Comparison of ENCODE assay signal across 8 cellular contexts in genomic region chr2:231605607-231606091, GRCh38. TPM values are rescaled to one million over a fixed set of nuclear protein-coding genes. Genes with fewer than 3 reads are reported as not detected.
DNase-seq lines count a peak whose midpoint lies in the region; ATAC-seq and TF ChIP-seq lines count a peak whose summit lies in the region.

No MANE protein-coding gene starts in this region.

- H3K36me3 Mint-ChIP-seq in GM23338 (ENCODE audit: low read depth) (no peaks in the 10 kb centered on the region; the same call in 2 of the 3 replicates), glutamatergic neuron (ENCODE audit: unreplicated experiment) (no peaks in the 10 kb centered on the region)

- no peak overlapping the region for H2AFZ ChIP-seq in GM23338

- H3K4me3 ChIP-seq in GM23338 (no peak overlapping the region; the same call in 1 of the 2 replicates), prostate gland (no peak overlapping the region)

- H3K9me2 ChIP-seq in GM23338 (ENCODE audit: insufficient read depth) = no peaks in the 10 kb centered on the region

- H3K4me1 Mint-ChIP-seq in GM23338 (peaks cover 34% of the 10 kb centered on the region), glutamatergic neuron (ENCODE audit: low read depth, unreplicated experiment) (peaks cover 30% of the 10 kb centered on the region)

- H3K4me1 ChIP-seq in GM23338 (ENCODE audit: insufficient read depth) (peaks cover 21% of the 10 kb centered on the region), prostate gland (replicated peaks) (peaks cover 11% of the 10 kb centered on the region)

- H3F3A ChIP-seq in GM23338 (replicated peaks; ENCODE audit: low read depth) = peaks cover 12% of the 10 kb centered on the region; the same call in 1 of the 2 replicates

- TF ChIP-seq POLR2A in prostate gland (IDR thresholded peaks at IDR 0.05) = no peak

- H3K36me3 ChIP-seq in GM23338 (ENCODE audit: insufficient read depth) = no peaks in the 10 kb centered on the region
- H3K36me3 ChIP-seq in prostate gland = no peaks in the 10 kb centered on the region

- no peaks in the 10 kb centered on the region for H4K20me1 ChIP-seq in GM23338 (replicated peaks; ENCODE audit: insufficient read depth)

- no peaks in the 10 kb centered on the region for H3K9me3 ChIP-seq in prostate gland

- WGBS in prostate gland = 74% methylated on average over 7 of the region's 7 CpGs

- no peaks in the 10 kb centered on the region for H3K9me3 Mint-ChIP-seq in GM23338
- peaks cover 13% of the 10 kb centered on the region for H3K9me3 Mint-ChIP-seq in glutamatergic neuron (ENCODE audit: unreplicated experiment)

- no peak overlapping the region for H3K27ac Mint-ChIP-seq in GM23338
- H3K27ac Mint-ChIP-seq in glutamatergic neuron (ENCODE audit: unreplicated experiment) = peak overlapping the region; percentile 98

- peak overlapping the region; percentile 84 for H3K4me2 ChIP-seq in GM23338

- intact Hi-C loops in prostate gland (cut with DNase I) = loop anchor here (2.0 kb wide), 1 partner anchor 109 kb away; no protein-coding TSS in a partner anchor

- H3K4me3 Mint-ChIP-seq in GM23338 = peak overlapping the region; percentile 35
- peak overlapping the region; percentile 53 for H3K4me3 Mint-ChIP-seq in glutamatergic neuron (ENCODE audit: unreplicated experiment)

- TF ChIP-seq CTCF in GM23338 (conservative IDR thresholded peaks at IDR 0.05; ENCODE audit: low read depth in 2 of 2) (no peak), glutamatergic neuron (IDR thresholded peaks at IDR 0.05; ENCODE audit: partially characterized antibody, unreplicated experiment) (no peak), prostate gland (IDR thresholded peaks at IDR 0.05) (no peak)

- ATAC-seq in GM23338 = no peak

- H3K27me3 Mint-ChIP-seq in GM23338 (ENCODE audit: insufficient read depth, low read depth, poor library complexity) (peaks cover 26% of the 10 kb centered on the region), glutamatergic neuron (ENCODE audit: unreplicated experiment) (peaks cover 1% of the 10 kb centered on the region)

- DNase-seq in GM23338 (ENCODE audit: low spot score) = no peak
- DNase-seq in SK-N-DZ (ENCODE audit: low spot score) = peak; percentile 85
- peak; percentile 60 for DNase-seq in glutamatergic neuron
- DNase-seq in prostate gland (ENCODE audit: low spot score) = no peak
- DNase-seq in GM19238 (ENCODE audit: insufficient read length, low spot score) = no peak
- no peak for DNase-seq in stimulated activated naive CD4-positive, alpha-beta T cell treated with Interleukin-2 at 50 U/mL for 16 hours (lab: John Stamatoyannopoulos, UW)
- no peak for DNase-seq in MV-4-11 (lab: John Stamatoyannopoulos, UW)
- no peak for DNase-seq in NCI-H2107 (lab: John Stamatoyannopoulos, UW)

- H3K27me3 ChIP-seq in GM23338 (ENCODE audit: insufficient read depth) (no peaks in the 10 kb centered on the region), prostate gland (replicated peaks; ENCODE audit: insufficient read depth) (no peaks in the 10 kb centered on the region)

- H3K27ac ChIP-seq in GM23338 (ENCODE audit: low read depth) = no peak overlapping the region
- peak overlapping the region; percentile 98 to 99 for H3K27ac ChIP-seq in prostate gland

- no peaks in the 10 kb centered on the region for H3K79me2 ChIP-seq in GM23338 (replicated peaks; ENCODE audit: insufficient read depth)

TF ChIP-seq in GM23338, 12 proteins besides CTCF, POLR2A, EP300 and RAD21 (continues in another document):
- no peak for TF ChIP-seq EZH2phosphoT487 (IDR thresholded peaks at IDR 0.05; ENCODE audit: unreplicated experiment)
- TF ChIP-seq NANOG (IDR thresholded peaks at IDR 0.05; ENCODE audit: borderline replicate concordance) = no peak
- no peak for TF ChIP-seq REST (IDR thresholded peaks at IDR 0.05; ENCODE audit: unreplicated experiment)
- TF ChIP-seq CREB1 (CRISPR knock-in tag; IDR thresholded peaks at IDR 0.05; ENCODE audit: low read depth) = no peak
- no peak for TF ChIP-seq EZH2 (IDR thresholded peaks at IDR 0.05; ENCODE audit: low read depth, unreplicated experiment)
- TF ChIP-seq ZNF462 (CRISPR knock-in tag; IDR thresholded peaks at IDR 0.05) = no peak

RNA-seq across cellular contexts. Expression of gene TEX44, which starts 13.0 kb away (rescaled TPM):
- not detected in 2 replicates for total RNA-seq in GM23338 (2014; rRNA removed; shearing (Covaris generic))
- polyA plus RNA-seq in GM23338 (2016; fragmentation: Nextera tagmentation; extraction: Ambion mirVana) = not detected in 2 replicates
- not detected in 2 replicates for polyA plus RNA-seq in SK-N-DZ (2014; cell fraction: cytosol; rRNA removed)
- not detected in 2 replicates for polyA plus RNA-seq in SK-N-DZ (2014; cell fraction: nucleus; rRNA removed)
- total RNA-seq in glutamatergic neuron (ENCODE audit: unreplicated experiment) (not detected), prostate gland (10 to 100 TPM in 1 of 2 donors, not detected in 1; 10.6 TPM)

Comparison
In these comparisons a context has a peak if more than half of its experiments do, and no peak if none do; other contexts are left out.
1. DNase-seq: peak in SK-N-DZ (single experiment) and glutamatergic neuron (single experiment); none in GM23338 (single experiment), prostate gland (single experiment), GM19238 (single experiment), stimulated activated naive CD4-positive, alpha-beta T cell treated with Interleukin-2 at 50 U/mL for 16 hours (single experiment), MV-4-11 (single experiment) and NCI-H2107 (single experiment).